Comparison of ENCODE assay signal across 23 cellular contexts in the genomic region with DNA sequence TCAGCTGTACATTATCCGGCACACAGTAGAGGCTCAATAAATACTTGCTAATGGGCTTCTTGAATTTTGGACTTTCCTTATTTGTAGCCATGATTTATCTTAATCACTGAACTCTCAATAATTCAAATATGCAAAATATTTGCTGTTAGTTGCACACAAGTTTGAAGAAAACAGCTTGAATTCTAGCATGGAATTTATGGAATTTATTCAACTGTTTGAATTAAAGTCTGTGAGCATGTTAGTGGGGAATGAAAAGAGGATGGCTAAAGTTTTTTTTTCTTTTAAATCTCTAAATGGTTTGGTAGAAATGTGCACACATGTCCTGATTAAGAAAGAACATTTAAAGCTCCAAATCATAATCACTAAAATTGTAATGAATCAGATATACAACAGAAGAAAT. TPM values are rescaled to one million over a fixed set of nuclear protein-coding genes. Genes with fewer than 3 reads are reported as not detected.
DNase-seq lines count a peak whose midpoint lies in the region; ATAC-seq and FAIRE-seq lines count a peak whose summit lies in the region.
"Had no signal": no experiment of that assay in that cellular context is flagged by ENCODE, and none has a peak within 500 bp of the region (broad histone marks: within the 10 kb centered on the region; RNA-seq: fewer than 3 reads in every experiment).

No MANE protein-coding gene starts in this region.

- H3K4me1 Mint-ChIP-seq in activated naive CD8-positive, alpha-beta T cell treated with anti-CD3 and anti-CD28 coated beads, Interleukin-2, amount 50 U/mL, for 24 hours = no peaks in the 10 kb centered on the region
- no peaks in the 10 kb centered on the region for H3K4me1 Mint-ChIP-seq in activated CD4-positive, alpha-beta memory T cell treated with anti-CD3 and anti-CD28 coated beads for 36 hours (ENCODE audit: low read depth)
- H3K4me1 Mint-ChIP-seq: B cell, H9, IgD-negative memory B cell had no signal

- POLR2A ChIA-PET in activated CD4-positive, alpha-beta memory T cell treated with anti-CD3 and anti-CD28 coated beads for 36 hours (lab: Charles Lee) = no interaction called here

- CTCF ChIA-PET in activated CD4-positive, alpha-beta memory T cell treated with anti-CD3 and anti-CD28 coated beads for 36 hours (lab: Charles Lee) = interaction anchor here (1.4 kb wide), 1 partner anchor 70 kb away, joined by 4 read pairs; no protein-coding TSS in a partner anchor

- intact Hi-C loops in activated CD4-positive, alpha-beta memory T cell treated with anti-CD3 and anti-CD28 coated beads for 36 hours (cut with micrococcal nuclease) = no loop called here

- DNase-seq in AG20443 (ENCODE audit: low spot score) = peak; percentile 39
- DNase-seq in EL = peak; percentile 35
- DNase-seq in activated naive CD8-positive, alpha-beta T cell treated with anti-CD3 and anti-CD28 coated beads, Interleukin-2, amount 50 U/mL, for 24 hours = no peak
- no peak for DNase-seq in NCI-H128 (lab: John Stamatoyannopoulos, UW; ENCODE audit: unreplicated experiment)
- no peak for DNase-seq in NCI-H1105 (lab: John Stamatoyannopoulos, UW)
- no peak for DNase-seq in activated CD4-positive, alpha-beta memory T cell treated with anti-CD3 and anti-CD28 coated beads for 36 hours
- DNase-seq: ACHN, COR-L47, GF-D8, H9, Karpas-422, NCI-H1436 treated with DMSO at 0.1 percent for 48 hours, NCI-H2029, NCI-H345, NCI-H524 treated with DMSO at 0.1 percent for 48 hours, PC-3, RPMI8226, SHP77 treated with DMSO at 0.1 percent for 48 hours had no signal

- H3K9me3 Mint-ChIP-seq in activated naive CD8-positive, alpha-beta T cell treated with anti-CD3 and anti-CD28 coated beads, Interleukin-2, amount 50 U/mL, for 24 hours = no peaks in the 10 kb centered on the region
- H3K9me3 Mint-ChIP-seq in activated CD4-positive, alpha-beta memory T cell treated with anti-CD3 and anti-CD28 coated beads for 36 hours = no peaks in the 10 kb centered on the region
- H3K9me3 Mint-ChIP-seq: H9, IgD-negative memory B cell had no signal

- FAIRE-seq in islet of Langerhans (lab: Jason Lieb, UNC) = peak; percentile 49
- FAIRE-seq: GM18507 had no signal

- H3K27ac Mint-ChIP-seq in activated naive CD8-positive, alpha-beta T cell treated with anti-CD3 and anti-CD28 coated beads, Interleukin-2, amount 50 U/mL, for 24 hours = peak overlapping the region; percentile 49
- H3K27ac Mint-ChIP-seq in activated CD4-positive, alpha-beta memory T cell treated with anti-CD3 and anti-CD28 coated beads for 36 hours = no peak overlapping the region
- H3K27ac Mint-ChIP-seq: B cell, IgD-negative memory B cell had no signal

- no peaks in the 10 kb centered on the region for H3K27me3 Mint-ChIP-seq in activated naive CD8-positive, alpha-beta T cell treated with anti-CD3 and anti-CD28 coated beads, Interleukin-2, amount 50 U/mL, for 24 hours
- no peaks in the 10 kb centered on the region for H3K27me3 Mint-ChIP-seq in activated CD4-positive, alpha-beta memory T cell treated with anti-CD3 and anti-CD28 coated beads for 36 hours
- H3K27me3 Mint-ChIP-seq: B cell, IgD-negative memory B cell had no signal

- peaks cover 24% of the 10 kb centered on the region for H3K36me3 Mint-ChIP-seq in activated naive CD8-positive, alpha-beta T cell treated with anti-CD3 and anti-CD28 coated beads, Interleukin-2, amount 50 U/mL, for 24 hours (ENCODE audit: low read depth)
- H3K36me3 Mint-ChIP-seq in activated CD4-positive, alpha-beta memory T cell treated with anti-CD3 and anti-CD28 coated beads for 36 hours = peaks cover 19% of the 10 kb centered on the region

- no peak for ATAC-seq in activated naive CD8-positive, alpha-beta T cell treated with anti-CD3 and anti-CD28 coated beads, Interleukin-2, amount 50 U/mL, for 24 hours
- ATAC-seq: GM12878, PC-3 had no signal

- no peak overlapping the region for H3K4me3 Mint-ChIP-seq in activated naive CD8-positive, alpha-beta T cell treated with anti-CD3 and anti-CD28 coated beads, Interleukin-2, amount 50 U/mL, for 24 hours
- no peak overlapping the region for H3K4me3 Mint-ChIP-seq in activated CD4-positive, alpha-beta memory T cell treated with anti-CD3 and anti-CD28 coated beads for 36 hours
- H3K4me3 Mint-ChIP-seq: B cell, H9, IgD-negative memory B cell had no signal

RNA-seq across cellular contexts. Expression of gene SIRT1, which starts 42.5 kb away (rescaled TPM):
- 10 to 100 TPM; 29.9 to 32.0 TPM for total RNA-seq in activated CD4-positive, alpha-beta memory T cell treated with anti-CD3 and anti-CD28 coated beads for 36 hours

Comparison
In these comparisons a context has a peak if more than half of its experiments do, and no peak if none do; other contexts are left out.
1. DNase-seq: peak in AG20443 (single experiment) and EL (single experiment); none in activated naive CD8-positive, alpha-beta T cell treated with anti-CD3 and anti-CD28 coated beads, Interleukin-2, amount 50 U/mL, for 24 hours (single experiment), NCI-H128 (single experiment), NCI-H1105 (single experiment) and activated CD4-positive, alpha-beta memory T cell treated with anti-CD3 and anti-CD28 coated beads for 36 hours (single experiment).